In the genomic region with DNA sequence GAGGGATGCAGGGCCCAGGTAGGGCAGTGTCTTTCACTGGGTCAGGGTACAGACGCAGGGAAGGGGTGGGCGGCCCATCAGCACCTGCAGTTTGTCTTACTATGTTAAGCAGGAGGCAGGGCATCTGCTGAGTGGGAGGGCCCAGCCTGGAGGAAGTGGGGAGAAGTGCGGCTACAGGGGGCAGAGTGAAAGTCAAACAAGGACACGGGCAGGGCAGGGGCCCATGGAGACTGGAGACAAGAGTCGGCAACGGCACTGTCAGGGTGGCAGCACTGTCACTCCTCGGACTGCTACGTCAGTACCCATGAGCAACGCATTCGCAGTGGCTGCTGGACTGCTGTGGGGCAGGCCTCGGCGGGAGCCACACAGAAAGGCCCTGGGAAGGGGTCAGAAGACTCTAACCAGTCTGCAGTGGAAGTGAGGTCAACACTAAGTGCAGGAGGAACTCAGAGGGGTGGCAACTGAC, we compare ENCODE assay signal across 8 cellular contexts. TPM values are rescaled to one million over a fixed set of nuclear protein-coding genes. Genes with fewer than 3 reads are reported as not detected.
DNase-seq lines count a peak whose midpoint lies in the region; ATAC-seq lines count a peak whose summit lies in the region.

No MANE protein-coding gene starts in this region.

- H3K4me1 Mint-ChIP-seq in stimulated activated naive B cell treated with anti-CD40 and anti-IgM and Interleukin-4, amounts not matched to agents 10 μg/mL and 1 μg/mL and 100 μg/mL, for 72 hours, result peaks cover 53 to 94% of the 10 kb centered on the region in 2 donors

- peak overlapping the region; percentile 66 to 81 for H3K4me3 Mint-ChIP-seq in stimulated activated naive B cell treated with anti-CD40 and anti-IgM and Interleukin-4, amounts not matched to agents 10 μg/mL and 1 μg/mL and 100 μg/mL, for 72 hours

- DNase-seq in GM19240 (ENCODE audit: insufficient read length, low spot score) (peak; percentile 11), Kasumi-1 (lab: John Stamatoyannopoulos, UW) (peak; percentile 81 to 87), iPS DF 19.7 (ENCODE audit: low read depth, low spot score) (peak; percentile 35), A172 (ENCODE audit: low spot score) (no peak), SK-N-DZ (ENCODE audit: low spot score) (no peak)
- peak in 2 of 3 experiments; percentile 37 to 42 for DNase-seq in activated CD8-positive, alpha-beta memory T cell treated with anti-CD3 and anti-CD28 coated beads for 48 hours (ENCODE audit: low read depth in 2 of 3, low spot score in 2 of 3)
- DNase-seq in stimulated activated naive B cell treated with anti-CD40 and anti-IgM and Interleukin-4, amounts not matched to agents 10 μg/mL and 1 μg/mL and 100 μg/mL, for 72 hours, result peak; percentile 60

- peak; percentile 97 to 98 for ATAC-seq in stimulated activated naive B cell treated with anti-CD40 and anti-IgM and Interleukin-4, amounts not matched to agents 10 μg/mL and 1 μg/mL and 100 μg/mL, for 72 hours (replicated peaks)
- no peak for ATAC-seq in HG03432 (IDR thresholded peaks at IDR 0.05; ENCODE audit: unreplicated experiment)

- peaks cover 0 to 7% of the 10 kb centered on the region in 2 donors for H3K36me3 Mint-ChIP-seq in stimulated activated naive B cell treated with anti-CD40 and anti-IgM and Interleukin-4, amounts not matched to agents 10 μg/mL and 1 μg/mL and 100 μg/mL, for 72 hours

- peak overlapping the region; percentile 85 for H3K27ac Mint-ChIP-seq in stimulated activated naive B cell treated with anti-CD40 and anti-IgM and Interleukin-4, amounts not matched to agents 10 μg/mL and 1 μg/mL and 100 μg/mL, for 72 hours

- H3K9me3 Mint-ChIP-seq in stimulated activated naive B cell treated with anti-CD40 and anti-IgM and Interleukin-4, amounts not matched to agents 10 μg/mL and 1 μg/mL and 100 μg/mL, for 72 hours, result no peaks in the 10 kb centered on the region

- no peaks in the 10 kb centered on the region for H3K27me3 Mint-ChIP-seq in stimulated activated naive B cell treated with anti-CD40 and anti-IgM and Interleukin-4, amounts not matched to agents 10 μg/mL and 1 μg/mL and 100 μg/mL, for 72 hours

RNA-seq across cellular contexts. Expression of gene CAMSAP1, which starts 19.7 kb away (rescaled TPM):
- total RNA-seq in A172 (2014; rRNA removed; shearing (Covaris generic)), result 30.7 TPM in 2 replicates
- 26.4 and 34.3 TPM in 2 replicates for polyA plus RNA-seq in SK-N-DZ (2014; cell fraction: cytosol; rRNA removed)
- polyA plus RNA-seq in SK-N-DZ (2014; cell fraction: nucleus; rRNA removed), result 24.0 and 32.9 TPM in 2 replicates

Comparison
In these comparisons a context has a peak if more than half of its experiments do, and no peak if none do; other contexts are left out.
1. DNase-seq: peak in GM19240 (single experiment), Kasumi-1 (2 of 2), activated CD8-positive, alpha-beta memory T cell treated with anti-CD3 and anti-CD28 coated beads for 48 hours (2 of 3), iPS DF 19.7 (single experiment) and stimulated activated naive B cell treated with anti-CD40 and anti-IgM and Interleukin-4, amounts not matched to agents 10 μg/mL and 1 μg/mL and 100 μg/mL, for 72 hours (single experiment); none in A172 (single experiment) and SK-N-DZ (single experiment).